ENCODE assay signal across 27 cellular contexts in the genomic region with DNA sequence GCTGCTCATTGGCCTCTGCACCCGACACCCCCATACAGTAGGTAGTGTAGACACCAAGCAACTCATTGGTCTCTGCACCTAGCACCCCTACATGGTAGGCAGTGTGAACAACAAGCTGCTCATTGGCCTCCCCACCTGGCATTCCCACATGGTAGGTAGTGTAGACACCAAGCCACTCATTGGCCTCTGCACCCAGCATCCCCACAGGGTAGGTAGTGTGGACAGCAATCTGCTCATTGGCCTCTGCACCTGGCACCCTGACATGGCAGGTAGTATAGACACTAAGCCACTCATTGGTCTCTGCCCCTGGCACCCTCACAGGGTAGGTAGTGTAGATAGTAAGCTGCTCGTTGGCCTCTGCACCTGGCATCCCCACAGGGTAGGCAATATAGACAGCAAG.
"Had no signal": no experiment of that assay in that cellular context is flagged by ENCODE, and none has a peak within 500 bp of the region (broad histone marks: within the 10 kb centered on the region; RNA-seq: fewer than 3 reads in every experiment).

No MANE protein-coding gene starts in this region.

- DNase-seq: caudate nucleus; cerebellar nuclear complex; effector CD8-positive, alpha-beta T cell; foreskin keratinocyte; glutamatergic neuron; heart right ventricle; hypothalamus; immature natural killer cell; kidney glomerular epithelial cell; left ventricle myocardium superior; lower lobe of right lung; naive thymus-derived CD8-positive, alpha-beta T cell; posterior cingulate gyrus; psoas muscle; right cardiac atrium; spleen; stimulated activated naive CD4-positive, alpha-beta T cell; substantia nigra; testis; tibial artery; uterus had no signal

- H3K4me1 Mint-ChIP-seq: neural crest cell had no signal

- H3K4me3 ChIP-seq: esophagus muscularis mucosa, gastroesophageal sphincter, heart right ventricle, lower lobe of right lung, psoas muscle, skin epidermis, spleen, testis, tibial artery, uterus had no signal

- H3K9me3 Mint-ChIP-seq: neural crest cell had no signal

- H3K27me3 ChIP-seq: esophagus muscularis mucosa, foreskin keratinocyte, gastroesophageal sphincter, spleen, testis, tibial artery, uterus had no signal

- H3K4me3 Mint-ChIP-seq: dendritic cell treated with granulocyte-macrophage colony-stimulating factor and Interleukin-4, amounts not matched to agents 40 ng/mL and 50 ng/mL, for 4 days; immature natural killer cell; naive thymus-derived CD8-positive, alpha-beta T cell; neural crest cell; type B pancreatic cell had no signal

- H3K27ac Mint-ChIP-seq: dendritic cell treated with granulocyte-macrophage colony-stimulating factor and Interleukin-4, amounts not matched to agents 40 ng/mL and 50 ng/mL, for 4 days; immature natural killer cell; type B pancreatic cell had no signal

- H3K9me3 ChIP-seq: testis had no signal

- H3K36me3 ChIP-seq: esophagus muscularis mucosa, gastroesophageal sphincter, heart right ventricle, lower lobe of right lung, spleen, tibial artery, uterus had no signal

- H3K4me1 ChIP-seq: esophagus muscularis mucosa, foreskin keratinocyte, gastroesophageal sphincter, heart right ventricle, lower lobe of right lung, spleen, testis, uterus had no signal

- H3K27me3 Mint-ChIP-seq: type B pancreatic cell had no signal

- ATAC-seq: foreskin keratinocyte; gastroesophageal sphincter; left ventricle myocardium superior; lower lobe of right lung; naive thymus-derived CD8-positive, alpha-beta T cell; psoas muscle had no signal

- H3K27ac ChIP-seq: esophagus muscularis mucosa, foreskin keratinocyte, gastroesophageal sphincter, heart right ventricle, lower lobe of right lung, psoas muscle, skin epidermis, spleen, testis, tibial artery, uterus had no signal
